In the genomic region with DNA sequence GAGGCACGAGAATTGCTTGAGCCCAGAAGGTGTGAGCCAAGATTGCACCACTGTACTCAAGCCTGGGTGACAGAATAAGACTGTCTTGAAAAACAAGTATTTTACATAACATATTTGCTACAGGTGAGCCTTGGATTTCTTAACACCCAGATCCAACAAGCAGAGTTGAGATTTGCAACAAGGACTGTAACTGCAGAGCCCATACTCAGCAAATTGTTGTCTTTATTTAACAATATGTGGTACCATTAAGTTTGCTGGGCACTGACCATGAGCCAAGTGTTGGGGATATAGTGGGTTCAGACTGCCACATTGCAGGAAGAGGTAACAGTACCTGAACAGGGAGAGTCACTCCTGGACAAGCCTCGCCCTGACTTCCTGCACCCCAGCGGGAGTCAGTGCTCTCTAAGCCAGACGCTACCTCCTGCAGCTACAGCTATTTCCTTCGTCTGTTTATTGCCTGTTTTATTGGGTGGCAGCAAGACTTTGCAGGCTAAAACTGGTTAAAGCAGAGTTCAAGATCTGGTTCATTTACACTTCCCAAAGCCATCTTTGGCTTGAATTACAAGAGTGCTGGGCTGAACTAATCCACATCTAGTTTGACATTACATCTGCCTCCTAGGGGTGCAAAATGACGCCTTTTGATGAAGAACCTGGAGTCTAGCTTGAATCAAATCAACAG, we compare ENCODE assay signal across 21 cellular contexts. TPM values are rescaled to one million over a fixed set of nuclear protein-coding genes. Genes with fewer than 3 reads are reported as not detected.
DNase-seq lines count a peak whose midpoint lies in the region; ATAC-seq and TF ChIP-seq lines count a peak whose summit lies in the region.
"Had no signal": no experiment of that assay in that cellular context is flagged by ENCODE, and none has a peak within 500 bp of the region (broad histone marks: within the 10 kb centered on the region; RNA-seq: fewer than 3 reads in every experiment).

No MANE protein-coding gene starts in this region.

- H3K27me3 Mint-ChIP-seq in WTC11 (ENCODE audit: low read depth), result no peaks in the 10 kb centered on the region
- peaks cover under 1% of the 10 kb centered on the region for H3K27me3 Mint-ChIP-seq in nephron progenitor cell (ENCODE audit: low read depth, poor library complexity)
- H3K27me3 Mint-ChIP-seq in T-cell, result no peaks in the 10 kb centered on the region
- H3K27me3 Mint-ChIP-seq: activated CD8-positive, alpha-beta T cell treated with anti-CD3 and anti-CD28 coated beads for 36 hours had no signal

- in situ Hi-C loops in GM13977 (cut with MboI; ENCODE audit: low pct_unique_long_range_greater_than_20kb, low sequenced_read_pairs, unreplicated experiment), result no loop called here

- H3K27ac Mint-ChIP-seq in WTC11, result peak overlapping the region; percentile 62
- H3K27ac Mint-ChIP-seq in nephron progenitor cell, result peak overlapping the region; percentile 59
- no peak overlapping the region for H3K27ac Mint-ChIP-seq in T-cell
- H3K27ac Mint-ChIP-seq: activated CD8-positive, alpha-beta T cell treated with anti-CD3 and anti-CD28 coated beads for 36 hours; CD8-positive, alpha-beta T cell; stimulated activated effector memory CD8-positive, alpha-beta T cell treated with anti-CD3 and anti-CD28 coated beads, Interleukin-12 subunit alpha, Interleukin-12 subunit beta, amount 100 ng/mL, for 72 hours had no signal

- CTCF ChIA-PET in HEK293T (lab: Yijun Ruan, JAX) (interaction anchor here (1.6 kb wide), 1 partner anchor 11 kb away, joined by 6 read pairs; no protein-coding TSS in a partner anchor), WTC11 (lab: Charles Lee) (interaction anchor here (3.0 kb wide), 1 partner anchor 11 kb away, joined by 18 read pairs; no protein-coding TSS in a partner anchor), T-cell (lab: Charles Lee) (no interaction called here)

- no peak for TF ChIP-seq CTCF in GM13977 (IDR thresholded peaks at IDR 0.05; ENCODE audit: extremely low read depth, insufficient read depth, missing control alignments)
- no peak for TF ChIP-seq CTCF in WTC11 (IDR thresholded peaks at IDR 0.05)
- no peak for TF ChIP-seq CTCF in nephron progenitor cell (IDR thresholded peaks at IDR 0.05)

- H3K9me3 Mint-ChIP-seq in WTC11 (no peaks in the 10 kb centered on the region), nephron progenitor cell (no peaks in the 10 kb centered on the region), T-cell (no peaks in the 10 kb centered on the region)
- H3K9me3 Mint-ChIP-seq: activated CD8-positive, alpha-beta T cell treated with anti-CD3 and anti-CD28 coated beads for 36 hours; CD8-positive, alpha-beta T cell; neural crest cell; stimulated activated effector memory CD8-positive, alpha-beta T cell treated with anti-CD3 and anti-CD28 coated beads, Interleukin-12 subunit alpha, Interleukin-12 subunit beta, amount 100 ng/mL, for 72 hours had no signal

- H3K36me3 Mint-ChIP-seq in WTC11, result peaks cover 36% of the 10 kb centered on the region
- H3K36me3 Mint-ChIP-seq in nephron progenitor cell (ENCODE audit: low read depth), result peaks cover 37% of the 10 kb centered on the region
- peaks cover 28% of the 10 kb centered on the region for H3K36me3 Mint-ChIP-seq in T-cell

- ATAC-seq in WTC11 (peak; percentile 52), T-cell (replicated peaks in 1 of 4) (no peak)
- ATAC-seq: activated CD8-positive, alpha-beta T cell treated with anti-CD3 and anti-CD28 coated beads for 36 hours; CD8-positive, alpha-beta T cell; left lobe of liver; stimulated activated effector memory CD8-positive, alpha-beta T cell treated with anti-CD3 and anti-CD28 coated beads, Interleukin-12 subunit alpha, Interleukin-12 subunit beta, amount 100 ng/mL, for 72 hours had no signal

- H3K4me1 Mint-ChIP-seq in WTC11 (peaks cover 31% of the 10 kb centered on the region), nephron progenitor cell (peaks cover 43% of the 10 kb centered on the region), T-cell (no peaks in the 10 kb centered on the region)
- H3K4me1 Mint-ChIP-seq: stimulated activated effector memory CD8-positive, alpha-beta T cell treated with anti-CD3 and anti-CD28 coated beads, Interleukin-12 subunit alpha, Interleukin-12 subunit beta, amount 100 ng/mL, for 72 hours had no signal

- H3K4me3 Mint-ChIP-seq in WTC11 (no peak overlapping the region), nephron progenitor cell (no peak overlapping the region), T-cell (no peak overlapping the region)
- H3K4me3 Mint-ChIP-seq: activated CD8-positive, alpha-beta T cell treated with anti-CD3 and anti-CD28 coated beads for 36 hours; CD8-positive, alpha-beta T cell; neural crest cell; stimulated activated effector memory CD8-positive, alpha-beta T cell treated with anti-CD3 and anti-CD28 coated beads, Interleukin-12 subunit alpha, Interleukin-12 subunit beta, amount 100 ng/mL, for 72 hours had no signal

- POLR2A ChIA-PET in HEK293T (lab: Yijun Ruan, JAX) (interaction anchor here (0.8 kb wide), 1 partner anchor 328 kb away, joined by 3 read pairs; no protein-coding TSS in a partner anchor), WTC11 (lab: Charles Lee) (no interaction called here), T-cell (lab: Charles Lee) (no interaction called here)

- DNase-seq in GM13977 (ENCODE audit: low spot score), result peak; percentile 9
- DNase-seq in HEK293T (ENCODE audit: extremely low spot score), result peak; percentile 53
- DNase-seq in WTC11 (ENCODE audit: low spot score), result no peak
- no peak for DNase-seq in nephron progenitor cell
- no peak for DNase-seq in T-cell
- DNase-seq in NCI-H2227 treated with DMSO at 0.1 percent for 48 hours (lab: John Stamatoyannopoulos, UW), result no peak
- no peak for DNase-seq in globus pallidus (ENCODE audit: low spot score)
- DNase-seq: activated CD8-positive, alpha-beta T cell treated with anti-CD3 and anti-CD28 coated beads for 36 hours; activated gamma-delta T cell treated with Interleukin-2 at 50 U/mL for 16 hours; activated T-cell treated with anti-CD3 and anti-CD28 coated beads for 4 hours; CD8-positive, alpha-beta T cell; dermis blood vessel endothelial cell; DMS153; GF-D8; NCI-H1105 treated with DMSO at 0.1 percent for 48 hours; NCI-H526 treated with DMSO at 0.1 percent for 48 hours; posterior cingulate gyrus; T1000 had no signal

TF ChIP-seq in HEK293T, 16 proteins besides CTCF, POLR2A, EP300 and RAD21:
- no peak for TF ChIP-seq SUZ12 (IDR thresholded peaks at IDR 0.05)
- no peak for TF ChIP-seq NFRKB (IDR thresholded peaks at IDR 0.05)
- TF ChIP-seq SP1 (IDR thresholded peaks at IDR 0.05), result no peak
- peak; percentile 26; the same call in 1 of the 2 replicates for TF ChIP-seq CTBP1 (IDR thresholded peaks at IDR 0.05; ENCODE audit: borderline replicate concordance)
- TF ChIP-seq LEF1 (IDR thresholded peaks at IDR 0.05; ENCODE audit: borderline replicate concordance), result no peak
- TF ChIP-seq FOXK2 (IDR thresholded peaks at IDR 0.05), result no peak
- TF ChIP-seq ARNT (IDR thresholded peaks at IDR 0.05), result no peak
- TF ChIP-seq FOXA1 (IDR thresholded peaks at IDR 0.05), result no peak

TF ChIP-seq in WTC11, 78 proteins besides CTCF, POLR2A, EP300 and RAD21:
- TF ChIP-seq ZNF423 (CRISPR knock-in tag; IDR thresholded peaks at IDR 0.05) (peak; percentile 44; the same call in 1 of the 2 replicates), FOXJ3 (CRISPR knock-in tag; IDR thresholded peaks at IDR 0.05; ENCODE audit: borderline replicate concordance) (no peak)

RNA-seq across cellular contexts. Expression of gene AHSA1, which starts 12.4 kb away (rescaled TPM):
- total RNA-seq in WTC11 (2021) (137 to 186 TPM (median 160 TPM) in 3 replicates), T-cell (100 to 1,000 TPM in 1 of 5 donors, 10 to 100 TPM in 4; 59.8 to 101 (median 88.4) TPM)

RNA-seq across cellular contexts. Expression of gene VIPAS39, which starts 12.9 kb away (rescaled TPM):
- total RNA-seq in WTC11 (2021), result 17.0 to 18.5 TPM (median 17.9 TPM) in 3 replicates
- 10 to 100 TPM; 15.6 to 24.1 (median 18.2) TPM for total RNA-seq in T-cell

RNA-seq across cellular contexts. Expression of gene ISM2, which starts 28.3 kb away (rescaled TPM):
- total RNA-seq in WTC11 (2021) (0.80 to 1.4 TPM (median 1.3 TPM) in 3 replicates), T-cell (not detected)
- total RNA-seq: CD8-positive, alpha-beta T cell; left lobe of liver; neural crest cell had no signal

RNA-seq across cellular contexts. Expression of gene NOXRED1, which starts 47.0 kb away (rescaled TPM):
- total RNA-seq in WTC11 (2021) (0.11 to 0.44 TPM (median 0.20 TPM) in 3 replicates), T-cell (1 to 10 TPM in 3 of 5 donors, under 1 TPM in 2; 0.33 to 1.7 (median 1.2) TPM)

Comparison
In these comparisons a context has a peak if more than half of its experiments do, and no peak if none do; other contexts are left out.
1. DNase-seq: peak in GM13977 (single experiment) and HEK293T (single experiment); none in WTC11 (single experiment), nephron progenitor cell (single experiment), T-cell (0 of 34), NCI-H2227 treated with DMSO at 0.1 percent for 48 hours (single experiment) and globus pallidus (single experiment).
2. H3K27ac Mint-ChIP-seq: peak in WTC11 (single experiment) and nephron progenitor cell (single experiment); none in T-cell (0 of 2).
3. CTCF ChIA-PET loops: an anchor here in HEK293T (1.6 kb wide) and WTC11 (3.0 kb wide); none called in T-cell.